Comparison of ENCODE assay signal across 1 cellular context in the genomic region with DNA sequence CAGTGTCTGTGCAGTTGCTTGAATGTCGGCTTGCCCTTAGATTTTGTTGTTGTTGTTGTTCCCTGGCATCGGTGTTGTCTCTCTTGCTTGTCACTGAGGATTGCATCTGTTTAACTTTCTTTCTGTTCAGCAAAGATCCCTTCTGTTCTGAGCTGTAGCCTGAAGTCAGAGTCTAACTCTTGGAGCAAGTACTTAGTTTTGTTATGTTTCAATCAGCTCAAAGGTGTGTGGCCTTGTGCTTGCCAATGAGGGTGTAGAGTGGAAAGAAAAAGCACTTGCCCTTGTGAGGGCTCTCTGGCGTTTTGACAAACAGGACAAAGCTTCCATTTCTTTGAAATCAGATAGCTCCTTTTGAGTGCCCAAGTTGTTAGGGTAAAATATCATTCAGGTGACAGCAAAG.
TF ChIP-seq lines count a peak whose summit lies in the region.

No MANE protein-coding gene starts in this region.

TF ChIP-seq in GM23338, 12 proteins besides CTCF, POLR2A, EP300 and RAD21 (continued from another document):
- TF ChIP-seq, protein P1, sequence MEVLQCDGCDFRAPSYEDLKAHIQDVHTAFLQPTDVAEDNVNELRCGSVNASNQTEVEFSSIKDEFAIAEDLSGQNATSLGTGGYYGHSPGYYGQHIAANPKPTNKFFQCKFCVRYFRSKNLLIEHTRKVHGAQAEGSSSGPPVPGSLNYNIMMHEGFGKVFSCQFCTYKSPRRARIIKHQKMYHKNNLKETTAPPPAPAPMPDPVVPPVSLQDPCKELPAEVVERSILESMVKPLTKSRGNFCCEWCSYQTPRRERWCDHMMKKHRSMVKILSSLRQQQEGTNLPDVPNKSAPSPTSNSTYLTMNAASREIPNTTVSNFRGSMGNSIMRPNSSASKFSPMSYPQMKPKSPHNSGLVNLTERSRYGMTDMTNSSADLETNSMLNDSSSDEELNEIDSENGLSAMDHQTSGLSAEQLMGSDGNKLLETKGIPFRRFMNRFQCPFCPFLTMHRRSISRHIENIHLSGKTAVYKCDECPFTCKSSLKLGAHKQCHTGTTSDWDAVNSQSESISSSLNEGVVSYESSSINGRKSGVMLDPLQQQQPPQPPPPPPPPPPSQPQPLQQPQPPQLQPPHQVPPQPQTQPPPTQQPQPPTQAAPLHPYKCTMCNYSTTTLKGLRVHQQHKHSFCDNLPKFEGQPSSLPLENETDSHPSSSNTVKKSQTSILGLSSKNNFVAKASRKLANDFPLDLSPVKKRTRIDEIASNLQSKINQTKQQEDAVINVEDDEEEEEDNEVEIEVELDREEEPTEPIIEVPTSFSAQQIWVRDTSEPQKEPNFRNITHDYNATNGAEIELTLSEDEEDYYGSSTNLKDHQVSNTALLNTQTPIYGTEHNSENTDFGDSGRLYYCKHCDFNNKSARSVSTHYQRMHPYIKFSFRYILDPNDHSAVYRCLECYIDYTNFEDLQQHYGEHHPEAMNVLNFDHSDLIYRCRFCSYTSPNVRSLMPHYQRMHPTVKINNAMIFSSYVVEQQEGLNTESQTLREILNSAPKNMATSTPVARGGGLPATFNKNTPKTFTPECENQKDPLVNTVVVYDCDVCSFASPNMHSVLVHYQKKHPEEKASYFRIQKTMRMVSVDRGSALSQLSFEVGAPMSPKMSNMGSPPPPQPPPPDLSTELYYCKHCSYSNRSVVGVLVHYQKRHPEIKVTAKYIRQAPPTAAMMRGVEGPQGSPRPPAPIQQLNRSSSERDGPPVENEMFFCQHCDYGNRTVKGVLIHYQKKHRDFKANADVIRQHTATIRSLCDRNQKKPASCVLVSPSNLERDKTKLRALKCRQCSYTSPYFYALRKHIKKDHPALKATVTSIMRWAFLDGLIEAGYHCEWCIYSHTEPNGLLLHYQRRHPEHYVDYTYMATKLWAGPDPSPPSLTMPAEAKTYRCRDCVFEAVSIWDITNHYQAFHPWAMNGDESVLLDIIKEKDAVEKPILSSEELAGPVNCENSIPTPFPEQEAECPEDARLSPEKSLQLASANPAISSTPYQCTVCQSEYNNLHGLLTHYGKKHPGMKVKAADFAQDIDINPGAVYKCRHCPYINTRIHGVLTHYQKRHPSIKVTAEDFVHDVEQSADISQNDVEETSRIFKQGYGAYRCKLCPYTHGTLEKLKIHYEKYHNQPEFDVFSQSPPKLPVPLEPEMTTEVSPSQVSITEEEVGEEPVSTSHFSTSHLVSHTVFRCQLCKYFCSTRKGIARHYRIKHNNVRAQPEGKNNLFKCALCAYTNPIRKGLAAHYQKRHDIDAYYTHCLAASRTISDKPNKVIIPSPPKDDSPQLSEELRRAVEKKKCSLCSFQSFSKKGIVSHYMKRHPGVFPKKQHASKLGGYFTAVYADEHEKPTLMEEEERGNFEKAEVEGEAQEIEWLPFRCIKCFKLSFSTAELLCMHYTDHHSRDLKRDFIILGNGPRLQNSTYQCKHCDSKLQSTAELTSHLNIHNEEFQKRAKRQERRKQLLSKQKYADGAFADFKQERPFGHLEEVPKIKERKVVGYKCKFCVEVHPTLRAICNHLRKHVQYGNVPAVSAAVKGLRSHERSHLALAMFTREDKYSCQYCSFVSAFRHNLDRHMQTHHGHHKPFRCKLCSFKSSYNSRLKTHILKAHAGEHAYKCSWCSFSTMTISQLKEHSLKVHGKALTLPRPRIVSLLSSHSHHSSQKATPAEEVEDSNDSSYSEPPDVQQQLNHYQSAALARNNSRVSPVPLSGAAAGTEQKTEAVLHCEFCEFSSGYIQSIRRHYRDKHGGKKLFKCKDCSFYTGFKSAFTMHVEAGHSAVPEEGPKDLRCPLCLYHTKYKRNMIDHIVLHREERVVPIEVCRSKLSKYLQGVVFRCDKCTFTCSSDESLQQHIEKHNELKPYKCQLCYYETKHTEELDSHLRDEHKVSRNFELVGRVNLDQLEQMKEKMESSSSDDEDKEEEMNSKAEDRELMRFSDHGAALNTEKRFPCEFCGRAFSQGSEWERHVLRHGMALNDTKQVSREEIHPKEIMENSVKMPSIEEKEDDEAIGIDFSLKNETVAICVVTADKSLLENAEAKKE (CRISPR knock-in tag; IDR thresholded peaks at IDR 0.05), result no peak
- TF ChIP-seq EZH2 (IDR thresholded peaks at IDR 0.05; ENCODE audit: low read depth, unreplicated experiment) (no peak), JUNB (IDR thresholded peaks at IDR 0.05; ENCODE audit: unreplicated experiment) (no peak), REST (IDR thresholded peaks at IDR 0.05; ENCODE audit: unreplicated experiment) (no peak), POLR2AphosphoS5 (IDR thresholded peaks at IDR 0.05; ENCODE audit: low read depth) (no peak), EZH2phosphoT487 (IDR thresholded peaks at IDR 0.05; ENCODE audit: unreplicated experiment) (no peak), ETS1 (IDR thresholded peaks at IDR 0.05) (no peak), CREB1 (CRISPR knock-in tag; IDR thresholded peaks at IDR 0.05; ENCODE audit: low read depth) (no peak), ZNF331 (CRISPR knock-in tag; IDR thresholded peaks at IDR 0.05; ENCODE audit: low read depth) (no peak)
